In genomic region chr10:125165584-125166340, GRCh38 we compare ENCODE assay signal across 24 cellular contexts. TPM values are rescaled to one million over a fixed set of nuclear protein-coding genes. Genes with fewer than 3 reads are reported as not detected.
"Had no signal": no experiment of that assay in that cellular context is flagged by ENCODE, and none has a peak within 500 bp of the region (broad histone marks: within the 10 kb centered on the region; RNA-seq: fewer than 3 reads in every experiment).

No MANE protein-coding gene starts in this region.

- H3K27ac ChIP-seq: brain microvascular endothelial cell, SK-N-MC, VCaP had no signal

- H3K27me3 ChIP-seq: brain microvascular endothelial cell had no signal

- H3K4me3 Mint-ChIP-seq: activated CD4-positive, alpha-beta memory T cell treated with anti-CD3 and anti-CD28 coated beads for 36 hours; activated CD4-positive, alpha-beta T cell treated with anti-CD3 and anti-CD28 coated beads, Interleukin-2, amount 10 ng/mL, durations not matched to agents 7 days and 5 days; activated naive CD4-positive, alpha-beta T cell treated with anti-CD3 and anti-CD28 coated beads, Interleukin-2, amount 10 ng/mL, durations not matched to agents 7 days and 5 days; activated naive CD8-positive, alpha-beta T cell treated with anti-CD3 and anti-CD28 coated beads for 36 hours; activated T-cell treated with anti-CD3 and anti-CD28 coated beads, Interleukin-2, amount 50 U/mL, for 72 hours; T-cell had no signal

- H3K4me3 ChIP-seq: SK-N-MC had no signal

- H3K27ac Mint-ChIP-seq: activated CD4-positive, alpha-beta memory T cell treated with anti-CD3 and anti-CD28 coated beads for 36 hours; activated CD4-positive, alpha-beta T cell treated with anti-CD3 and anti-CD28 coated beads, Interleukin-2, amount 10 ng/mL, durations not matched to agents 7 days and 5 days; activated naive CD4-positive, alpha-beta T cell treated with anti-CD3 and anti-CD28 coated beads, Interleukin-2, amount 10 ng/mL, durations not matched to agents 7 days and 5 days; activated naive CD8-positive, alpha-beta T cell treated with anti-CD3 and anti-CD28 coated beads for 36 hours; activated T-cell treated with anti-CD3 and anti-CD28 coated beads, Interleukin-2, amount 50 U/mL, for 72 hours; activated T-helper 2 cell treated with anti-CD3 and anti-CD28 coated beads, Interferon-gamma antibody, Interleukin-2, Interleukin-4, amounts not matched to agents 10 μg/mL and 5 μg/mL and 100 μg/mL, durations not matched to agents 14 hours and 24 hours and 36 hours; T-cell had no signal

- H3K36me3 Mint-ChIP-seq: activated CD4-positive, alpha-beta memory T cell treated with anti-CD3 and anti-CD28 coated beads for 36 hours; activated naive CD4-positive, alpha-beta T cell treated with anti-CD3 and anti-CD28 coated beads, Interleukin-2, amount 10 ng/mL, durations not matched to agents 7 days and 5 days; activated naive CD8-positive, alpha-beta T cell treated with anti-CD3 and anti-CD28 coated beads for 36 hours; T-cell had no signal

- H3K4me1 Mint-ChIP-seq: activated CD4-positive, alpha-beta T cell treated with anti-CD3 and anti-CD28 coated beads, Interleukin-2, amount 10 ng/mL, durations not matched to agents 7 days and 5 days; activated naive CD4-positive, alpha-beta T cell treated with anti-CD3 and anti-CD28 coated beads, Interleukin-2, amount 10 ng/mL, durations not matched to agents 7 days and 5 days; activated naive CD8-positive, alpha-beta T cell treated with anti-CD3 and anti-CD28 coated beads for 36 hours had no signal

- DNase-seq: activated CD4-positive, alpha-beta memory T cell treated with anti-CD3 and anti-CD28 coated beads for 36 hours; activated CD4-positive, alpha-beta T cell treated with anti-CD3 and anti-CD28 coated beads, Interleukin-2, amount 10 ng/mL, durations not matched to agents 7 days and 5 days; activated CD4-positive, CD25-positive, alpha-beta regulatory T cell; activated CD8-positive, alpha-beta memory T cell treated with anti-CD3 and anti-CD28 coated beads for 24 hours; activated gamma-delta T cell treated with Interleukin-2 at 50 U/mL for 16 hours; activated naive CD4-positive, alpha-beta T cell treated with anti-CD3 and anti-CD28 coated beads, Interleukin-2, amount 10 ng/mL, durations not matched to agents 7 days and 5 days; activated naive CD8-positive, alpha-beta T cell treated with anti-CD3 and anti-CD28 coated beads for 36 hours; activated T-cell treated with anti-CD3 and anti-CD28 coated beads, Interleukin-2, amount 50 U/mL, for 72 hours; brain microvascular endothelial cell; KBM-7; NCI-H1048; NCI-H1417; NCI-H1930; NCI-H2171 treated with DMSO at 0.1 percent for 48 hours; NCI-H345; NCI-H510A; NCI-H526 treated with DMSO at 0.1 percent for 48 hours; NCI-H82; T-cell had no signal

- H3K9me3 Mint-ChIP-seq: activated CD4-positive, alpha-beta memory T cell treated with anti-CD3 and anti-CD28 coated beads for 36 hours; activated CD4-positive, alpha-beta T cell treated with anti-CD3 and anti-CD28 coated beads, Interleukin-2, amount 10 ng/mL, durations not matched to agents 7 days and 5 days; activated naive CD4-positive, alpha-beta T cell treated with anti-CD3 and anti-CD28 coated beads, Interleukin-2, amount 10 ng/mL, durations not matched to agents 7 days and 5 days; activated naive CD8-positive, alpha-beta T cell treated with anti-CD3 and anti-CD28 coated beads for 36 hours; activated T-cell treated with anti-CD3 and anti-CD28 coated beads, Interleukin-2, amount 50 U/mL, for 72 hours; activated T-helper 2 cell treated with anti-CD3 and anti-CD28 coated beads, Interferon-gamma antibody, Interleukin-2, Interleukin-4, amounts not matched to agents 10 μg/mL and 5 μg/mL and 100 μg/mL, durations not matched to agents 14 hours and 24 hours and 36 hours; T-cell had no signal

- ATAC-seq: activated T-cell treated with anti-CD3 and anti-CD28 coated beads, Interleukin-2, amount 50 U/mL, for 72 hours; Right ventricle myocardium inferior; T-cell had no signal

- H3K36me3 ChIP-seq: brain microvascular endothelial cell had no signal

RNA-seq across cellular contexts. Expression of gene CTBP2, which starts 5.4 kb away (rescaled TPM):
- total RNA-seq: OCI-LY7 had no signal
